12 cellular contexts compared by ENCODE assay signal in the genomic region with DNA sequence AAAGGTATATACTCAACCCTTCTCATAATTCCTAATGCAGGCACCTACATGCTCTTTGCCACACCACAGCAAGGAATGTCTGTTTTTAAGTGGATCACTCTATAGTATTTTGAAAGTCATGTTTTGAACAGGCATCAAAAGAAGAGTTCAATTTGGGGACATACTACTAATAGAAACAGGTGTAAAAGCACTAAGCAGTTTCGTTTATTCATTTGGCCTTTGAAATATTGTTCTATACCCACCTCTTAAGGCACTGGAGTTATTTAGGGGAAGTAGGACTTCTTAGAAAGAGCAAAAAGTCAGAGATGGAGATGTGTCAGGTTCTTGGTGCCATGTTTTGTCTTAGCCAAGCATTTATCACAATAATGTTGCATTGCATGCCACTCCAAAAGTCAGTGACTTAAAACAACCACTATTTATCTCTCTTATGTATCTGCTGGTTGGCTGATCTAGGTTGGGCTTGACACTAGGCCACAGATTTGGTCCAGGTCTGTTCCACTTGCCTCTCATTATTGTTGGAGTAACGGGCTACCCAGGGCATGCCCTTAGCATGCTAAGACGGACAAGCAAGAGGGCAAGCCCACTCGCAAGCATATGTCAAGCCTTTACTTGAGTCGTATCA.
DNase-seq lines count a peak whose midpoint lies in the region; ATAC-seq, FAIRE-seq and TF ChIP-seq lines count a peak whose summit lies in the region.
"Had no signal": no experiment of that assay in that cellular context is flagged by ENCODE, and none has a peak within 500 bp of the region (broad histone marks: within the 10 kb centered on the region; RNA-seq: fewer than 3 reads in every experiment).

No MANE protein-coding gene starts in this region.

- peaks cover 0 to 76% (median 24%) of the 10 kb centered on the region in 6 donors for H3K36me3 ChIP-seq in spleen
- peaks cover 0 to 53% of the 10 kb centered on the region in 2 donors for H3K36me3 ChIP-seq in psoas muscle (ENCODE audit: insufficient read depth in 1 of 2, low read depth in 1 of 2)
- H3K36me3 ChIP-seq in effector memory CD4-positive, alpha-beta T cell (ENCODE audit: control insufficient read depth, insufficient read depth, low read length) = no peaks in the 10 kb centered on the region

- 84 to 94% (median 90%) methylated on average over 5 of the region's 5 CpGs for WGBS in spleen, 5 donors
- WGBS in psoas muscle, 3 donors = 89 to 92% (median 91%) methylated on average over 5 of the region's 5 CpGs

- ATAC-seq in GM18873 (IDR thresholded peaks at IDR 0.05; ENCODE audit: low FRiP score, unreplicated experiment) (peak; percentile 49), GM21825 (IDR thresholded peaks at IDR 0.05; ENCODE audit: unreplicated experiment) (peak; percentile 59), HG03442 (IDR thresholded peaks at IDR 0.05; ENCODE audit: unreplicated experiment) (peak; percentile 59), psoas muscle (no peak)
- ATAC-seq: natural killer cell, WTC11 had no signal

- TF ChIP-seq CTCF in spleen (IDR thresholded peaks at IDR 0.05 in 8 of 11, conservative IDR thresholded peaks at IDR 0.05 in 3 of 11) (no peak), psoas muscle (IDR thresholded peaks at IDR 0.05) (no peak)

- TF ChIP-seq POLR2A in spleen (IDR thresholded peaks at IDR 0.05) = no peak

- no peak for FAIRE-seq in frontal cortex (lab: Jason Lieb, UNC)

- no peak for DNase-seq in spleen
- no peak for DNase-seq in activated CD4-positive, alpha-beta T cell treated with anti-CD3 and anti-CD28 coated beads for 48 hours
- no peak for DNase-seq in psoas muscle
- DNase-seq in frontal cortex (ENCODE audit: low spot score in 2 of 2) = no peak
- DNase-seq in effector memory CD4-positive, alpha-beta T cell = no peak
- DNase-seq: DND-41, natural killer cell, NCI-H1417 treated with DMSO at 0.1 percent for 48 hours had no signal

- H3K27ac ChIP-seq in spleen (peak overlapping the region in 6 of 8 donors; percentile 14 to 75 (median 66)), psoas muscle (no peak overlapping the region)
- no peak overlapping the region for H3K27ac ChIP-seq in effector memory CD4-positive, alpha-beta T cell (ENCODE audit: insufficient read depth, low read length, poor library complexity, severe bottlenecking)

- intact Hi-C loops in spleen (cut with DNase I; ENCODE audit: low total_unique reads) = no loop called here
- intact Hi-C loops in psoas muscle (cut with DNase I) = no loop called here

- H3K9me3 ChIP-seq in spleen (no peaks in the 10 kb centered on the region), psoas muscle (no peaks in the 10 kb centered on the region)
- H3K9me3 ChIP-seq in effector memory CD4-positive, alpha-beta T cell (ENCODE audit: control insufficient read depth, low read length) = no peaks in the 10 kb centered on the region

- H3K4me3 ChIP-seq in spleen (no peak overlapping the region), psoas muscle (no peak overlapping the region)
- no peak overlapping the region for H3K4me3 ChIP-seq in effector memory CD4-positive, alpha-beta T cell (ENCODE audit: insufficient read depth, low read depth, low read length, poor library complexity, severe bottlenecking)

- no peaks in the 10 kb centered on the region for H3K27me3 ChIP-seq in spleen (replicated peaks in 1 of 7)
- no peaks in the 10 kb centered on the region for H3K27me3 ChIP-seq in psoas muscle (ENCODE audit: insufficient read depth in 3 of 3, low read length in 2 of 3)
- H3K27me3 ChIP-seq in effector memory CD4-positive, alpha-beta T cell (replicated peaks; ENCODE audit: control insufficient read depth, insufficient read depth, low read length, poor library complexity, severe bottlenecking) = no peaks in the 10 kb centered on the region

- H3K4me1 ChIP-seq in spleen = peaks cover 15 to 63% (median 51%) of the 10 kb centered on the region in 6 donors
- peaks cover 6% of the 10 kb centered on the region for H3K4me1 ChIP-seq in psoas muscle
- no peaks in the 10 kb centered on the region for H3K4me1 ChIP-seq in effector memory CD4-positive, alpha-beta T cell (ENCODE audit: control insufficient read depth, insufficient read depth, low read length, poor library complexity, severe bottlenecking)

Comparison
In these comparisons a context has a peak if more than half of its experiments do, and no peak if none do; other contexts are left out.
1. ATAC-seq: peak in GM18873 (single experiment), GM21825 (single experiment) and HG03442 (single experiment); none in psoas muscle (0 of 4).
2. H3K27ac ChIP-seq: peak in spleen (6 of 8); none in psoas muscle (single experiment) and effector memory CD4-positive, alpha-beta T cell (single experiment).